8 cellular contexts compared by ENCODE assay signal in genomic region chr7:132654150-132654549, GRCh38.
DNase-seq lines count a peak whose midpoint lies in the region; ATAC-seq and TF ChIP-seq lines count a peak whose summit lies in the region.

No MANE protein-coding gene starts in this region.

- no peak overlapping the region for H3K14ac ChIP-seq in mesenchymal stem cell (ENCODE audit: low read length in 2 of 2)

- H3K79me1 ChIP-seq in mesenchymal stem cell (replicated peaks; ENCODE audit: low read length, poor library complexity, severe bottlenecking): no peaks in the 10 kb centered on the region

- no peak overlapping the region for H2BK5ac ChIP-seq in mesenchymal stem cell (ENCODE audit: low read depth, low read length, poor library complexity, severe bottlenecking)

- H3K18ac ChIP-seq in mesenchymal stem cell (ENCODE audit: low read depth in 1 of 2, low read length in 2 of 2): no peak overlapping the region

- H2BK120ac ChIP-seq in mesenchymal stem cell (ENCODE audit: low read depth, low read length): no peak overlapping the region

- no peak overlapping the region for H2AK5ac ChIP-seq in mesenchymal stem cell (ENCODE audit: low read length, severe bottlenecking)

- H2AFZ ChIP-seq in mesenchymal stem cell (ENCODE audit: low read depth, low read length): no peak overlapping the region

- TF ChIP-seq POLR2A in gastrocnemius medialis (IDR thresholded peaks at IDR 0.05): no peak

- H3K4me2 ChIP-seq in BLaER1 (peak overlapping the region; percentile 45), mesenchymal stem cell (ENCODE audit: low read length, poor library complexity, severe bottlenecking) (no peak overlapping the region)

- no peak overlapping the region for H2BK12ac ChIP-seq in mesenchymal stem cell (ENCODE audit: low read length in 2 of 2)

- intact Hi-C loops in gastrocnemius medialis (cut with DNase I; ENCODE audit: low total_unique reads): no loop called here

- WGBS in mesenchymal stem cell: 74% methylated on average over 1 of the region's 3 CpGs

- DNase-seq in mesenchymal stem cell: peak; percentile 24
- DNase-seq in gastrocnemius medialis: no peak
- DNase-seq in A172 (ENCODE audit: low spot score): no peak
- DNase-seq in HT-29 (ENCODE audit: low spot score): no peak

- H3K9ac ChIP-seq in BLaER1: no peak overlapping the region
- H3K9ac ChIP-seq in mesenchymal stem cell (ENCODE audit: low read length): no peak overlapping the region

- peak; percentile 64 for TF ChIP-seq CTCF in VCaP (conservative IDR thresholded peaks at IDR 0.05)
- no peak for TF ChIP-seq CTCF in gastrocnemius medialis (IDR thresholded peaks at IDR 0.05 in 4 of 5, conservative IDR thresholded peaks at IDR 0.05 in 1 of 5)

- H4K91ac ChIP-seq in mesenchymal stem cell (ENCODE audit: low read length): no peak overlapping the region

- in situ Hi-C loops in gastrocnemius medialis (cut with MboI; ENCODE audit: low sequenced_read_pairs in 4 of 4): no loop called here

- H3K36me3 ChIP-seq in BLaER1: no peaks in the 10 kb centered on the region
- no peaks in the 10 kb centered on the region for H3K36me3 ChIP-seq in mesenchymal stem cell (ENCODE audit: control insufficient read depth in 1 of 2, insufficient read depth in 2 of 2, low read depth in 1 of 2, low read length in 2 of 2)
- no peaks in the 10 kb centered on the region for H3K36me3 ChIP-seq in gastrocnemius medialis

- H3K4ac ChIP-seq in mesenchymal stem cell (ENCODE audit: low read depth in 1 of 2, low read length in 2 of 2): no peak overlapping the region

- H4K8ac ChIP-seq in mesenchymal stem cell (ENCODE audit: low read length): no peak overlapping the region

- H2BK15ac ChIP-seq in mesenchymal stem cell (ENCODE audit: low read depth, poor library complexity, severe bottlenecking): no peak overlapping the region

- ATAC-seq in GM18873 (IDR thresholded peaks at IDR 0.05; ENCODE audit: low FRiP score, unreplicated experiment) (peak; percentile 65), HG03108 (IDR thresholded peaks at IDR 0.05; ENCODE audit: unreplicated experiment) (peak; percentile 68), gastrocnemius medialis (no peak)

- H3K4me1 ChIP-seq in BLaER1 (peaks cover 49% of the 10 kb centered on the region), mesenchymal stem cell (ENCODE audit: control insufficient read depth, insufficient read depth, low read depth, low read length) (peaks cover 6% of the 10 kb centered on the region), gastrocnemius medialis (peaks cover 0 to 4% of the 10 kb centered on the region in 2 donors)

- peaks cover 21% of the 10 kb centered on the region for H3K9me3 ChIP-seq in BLaER1
- no peaks in the 10 kb centered on the region for H3K9me3 ChIP-seq in mesenchymal stem cell (ENCODE audit: control insufficient read depth, low read length)
- H3K9me3 ChIP-seq in gastrocnemius medialis: no peaks in the 10 kb centered on the region

- H3K4me3 ChIP-seq in BLaER1 (no peak overlapping the region), mesenchymal stem cell (ENCODE audit: insufficient read depth in 1 of 2, low read depth in 1 of 2, low read length in 2 of 2) (no peak overlapping the region), gastrocnemius medialis (no peak overlapping the region)

- H4K20me1 ChIP-seq in BLaER1: no peaks in the 10 kb centered on the region

- H3K27ac ChIP-seq in BLaER1: 0 out of 2 replicates have a peak overlapping the region, but pooled peaks have one; percentile 39
- H3K27ac ChIP-seq in VCaP: no peak overlapping the region
- H3K27ac ChIP-seq in mesenchymal stem cell (ENCODE audit: low read length, poor library complexity, severe bottlenecking): no peak overlapping the region
- H3K27ac ChIP-seq in gastrocnemius medialis: no peak overlapping the region

- H3K27me3 ChIP-seq in BLaER1 (no peaks in the 10 kb centered on the region), mesenchymal stem cell (ENCODE audit: control insufficient read depth in 1 of 2, insufficient read depth in 1 of 2, low read length in 2 of 2) (no peaks in the 10 kb centered on the region), gastrocnemius medialis (peaks cover 0 to 4% (median 0%) of the 10 kb centered on the region in 3 donors)

- no peak overlapping the region for H3K23ac ChIP-seq in mesenchymal stem cell (ENCODE audit: low read length in 2 of 2)

Comparison
In these comparisons a context has a peak if more than half of its experiments do, and no peak if none do; other contexts are left out.
1. ATAC-seq: peak in GM18873 (single experiment) and HG03108 (single experiment); none in gastrocnemius medialis (0 of 2).